ENCODE assay signal across 9 cellular contexts in genomic region chr6:14734416-14735340, GRCh38.
A peak's percentile ranks its signal among the peaks of the same experiment; 100 is the strongest.
DNase-seq lines count a peak whose midpoint lies in the region; ATAC-seq and TF ChIP-seq lines count a peak whose summit lies in the region.
"Had no signal": no experiment of that assay in that cellular context is flagged by ENCODE, and none has a peak within 500 bp of the region (broad histone marks: within the 10 kb centered on the region; RNA-seq: fewer than 3 reads in every experiment).

No MANE protein-coding gene starts in this region.

- peak overlapping the region; percentile 71 for H3K4me2 ChIP-seq in OCI-LY3 (ENCODE audit: low read length)

- H3K9me3 ChIP-seq in OCI-LY3 (ENCODE audit: insufficient read depth, low read length): no peaks in the 10 kb centered on the region
- no peaks in the 10 kb centered on the region for H3K9me3 ChIP-seq in tibial artery
- H3K9me3 ChIP-seq in right atrium auricular region: no peaks in the 10 kb centered on the region

- H3K27me3 ChIP-seq in OCI-LY3 (ENCODE audit: low read depth, low read length) (peaks cover 19% of the 10 kb centered on the region), tibial artery (no peaks in the 10 kb centered on the region), right atrium auricular region (no peaks in the 10 kb centered on the region)

- no peaks in the 10 kb centered on the region for H3K79me2 ChIP-seq in OCI-LY3 (ENCODE audit: low read length)

- intact Hi-C loops in tibial artery (cut with DNase I; ENCODE audit: low total_unique reads): no loop called here

- H3K36me3 ChIP-seq in OCI-LY3 (replicated peaks; ENCODE audit: low read depth, low read length) (no peaks in the 10 kb centered on the region), tibial artery (no peaks in the 10 kb centered on the region), right atrium auricular region (no peaks in the 10 kb centered on the region)

- TF ChIP-seq CTCF in OCI-LY3 (IDR thresholded peaks at IDR 0.05; ENCODE audit: low read depth, low read length): no peak
- TF ChIP-seq CTCF in cardiac fibroblast (IDR thresholded peaks at IDR 0.05; ENCODE audit: low read depth, low read length): no peak
- no peak for TF ChIP-seq CTCF in tibial artery (IDR thresholded peaks at IDR 0.05)
- TF ChIP-seq CTCF in right atrium auricular region (IDR thresholded peaks at IDR 0.05): no peak

- DNase-seq in NCI-H2029 treated with DMSO at 0.1 percent for 48 hours (lab: John Stamatoyannopoulos, UW) (peak; percentile 11), NCI-H2029 (lab: John Stamatoyannopoulos, UW) (no peak), cardiac fibroblast (ENCODE audit: low read depth in 2 of 2) (peak; percentile 82 to 90), tibial artery (no peak), right atrium auricular region (ENCODE audit: low spot score) (no peak)
- peak; percentile 68 for DNase-seq in stimulated activated CD4-positive, alpha-beta T cell treated with anti-CD3 and anti-CD28 coated beads, Interleukin-1b, Interleukin-23, amount 100 ng/mL, for 48 hours

- no peak overlapping the region for H2AFZ ChIP-seq in OCI-LY3 (ENCODE audit: low read depth, low read length)

- H3K27ac ChIP-seq in OCI-LY3 (ENCODE audit: low read length) (peak overlapping the region; percentile 46; the same call in 1 of the 2 replicates), tibial artery (no peak overlapping the region), right atrium auricular region (no peak overlapping the region)
- H3K27ac ChIP-seq: 22Rv1 had no signal

- 0 out of 2 replicates have a peak overlapping the region, but pooled peaks have one; percentile 37 for H3K4me3 ChIP-seq in OCI-LY3 (ENCODE audit: low read length)
- no peak overlapping the region for H3K4me3 ChIP-seq in cardiac fibroblast (replicated peaks in 1 of 2; ENCODE audit: low read depth in 2 of 2, low read length in 2 of 2)
- H3K4me3 ChIP-seq in tibial artery: no peak overlapping the region
- H3K4me3 ChIP-seq in right atrium auricular region: no peak overlapping the region

- H3K4me1 ChIP-seq in OCI-LY3 (ENCODE audit: low read length): peaks cover 46% of the 10 kb centered on the region
- no peaks in the 10 kb centered on the region for H3K4me1 ChIP-seq in tibial artery
- H3K4me1 ChIP-seq in right atrium auricular region: peaks cover 3 to 17% of the 10 kb centered on the region in 2 donors

- H4K20me1 ChIP-seq in OCI-LY3 (ENCODE audit: insufficient read depth, low read length): no peaks in the 10 kb centered on the region

- H3K9ac ChIP-seq in OCI-LY3 (ENCODE audit: low read length): peak overlapping the region; percentile 37; the same call in 1 of the 2 replicates

- ATAC-seq in HG02642 (IDR thresholded peaks at IDR 0.05; ENCODE audit: poor library complexity, unreplicated experiment): peak; percentile 87

Comparison
In these comparisons a context has a peak if more than half of its experiments do, and no peak if none do; other contexts are left out.
1. DNase-seq: peak in NCI-H2029 treated with DMSO at 0.1 percent for 48 hours (single experiment), cardiac fibroblast (2 of 2) and stimulated activated CD4-positive, alpha-beta T cell treated with anti-CD3 and anti-CD28 coated beads, Interleukin-1b, Interleukin-23, amount 100 ng/mL, for 48 hours (single experiment); none in NCI-H2029 (single experiment), tibial artery (0 of 2) and right atrium auricular region (single experiment).